ENCODE assay signal across 9 cellular contexts in genomic region chr3:57017481-57017880, GRCh38. TPM values are rescaled to one million over a fixed set of nuclear protein-coding genes. Genes with fewer than 3 reads are reported as not detected.
A peak's percentile ranks its signal among the peaks of the same experiment; 100 is the strongest.
DNase-seq lines count a peak whose midpoint lies in the region; ATAC-seq, FAIRE-seq and TF ChIP-seq lines count a peak whose summit lies in the region.
"Had no signal": no experiment of that assay in that cellular context is flagged by ENCODE, and none has a peak within 500 bp of the region (broad histone marks: within the 10 kb centered on the region; RNA-seq: fewer than 3 reads in every experiment).

No MANE protein-coding gene starts in this region.

- peak overlapping the region; percentile 79 for H2AFZ ChIP-seq in astrocyte (ENCODE audit: low read depth, low read length)

- intact Hi-C loops in natural killer cell (cut with micrococcal nuclease): no loop called here
- intact Hi-C loops in aorta (cut with DNase I): loop anchor here in 1 of 2 donors (10.0 kb wide), 1 partner anchor 147 kb away; the partner anchor contains the start of gene IL17RD

- H3K9me3 ChIP-seq in astrocyte (ENCODE audit: insufficient read depth, low read depth, low read length) (no peaks in the 10 kb centered on the region), aorta (ENCODE audit: control insufficient read depth, low read length) (no peaks in the 10 kb centered on the region)

- H3K4me3 Mint-ChIP-seq in natural killer cell treated with Interleukin-12 subunit alpha and Interleukin-12 subunit beta and Interleukin-15 and Interleukin-18, amount 100 ng/mL, for 72 hours: no peak overlapping the region
- H3K4me3 Mint-ChIP-seq in natural killer cell (no peak overlapping the region), astrocyte (ENCODE audit: unreplicated experiment) (no peak overlapping the region)
- H3K4me3 Mint-ChIP-seq in effector memory CD8-positive, alpha-beta T cell: no peak overlapping the region
- H3K4me3 Mint-ChIP-seq in activated CD8-positive, alpha-beta memory T cell treated with anti-CD3 and anti-CD28 coated beads, Interleukin-2, amount 10 ng/mL, durations not matched to agents 7 days and 5 days: no peak overlapping the region
- H3K4me3 Mint-ChIP-seq: activated T-cell treated with anti-CD3 and anti-CD28 coated beads, Interleukin-2, amount 50 U/mL, for 4 hours had no signal

- no peak for FAIRE-seq in astrocyte (lab: Jason Lieb, UNC)

- H3K79me2 ChIP-seq in astrocyte (ENCODE audit: insufficient read depth, low read length): no peaks in the 10 kb centered on the region

- H3K36me3 Mint-ChIP-seq in natural killer cell treated with Interleukin-12 subunit alpha and Interleukin-12 subunit beta and Interleukin-15 and Interleukin-18, amount 100 ng/mL, for 72 hours: no peaks in the 10 kb centered on the region
- H3K36me3 Mint-ChIP-seq in natural killer cell (no peaks in the 10 kb centered on the region), astrocyte (ENCODE audit: low read depth, unreplicated experiment) (peaks cover 3% of the 10 kb centered on the region)
- no peaks in the 10 kb centered on the region for H3K36me3 Mint-ChIP-seq in effector memory CD8-positive, alpha-beta T cell (ENCODE audit: insufficient read depth)
- no peaks in the 10 kb centered on the region for H3K36me3 Mint-ChIP-seq in activated CD8-positive, alpha-beta memory T cell treated with anti-CD3 and anti-CD28 coated beads, Interleukin-2, amount 10 ng/mL, durations not matched to agents 7 days and 5 days

- no peaks in the 10 kb centered on the region for H4K20me1 ChIP-seq in astrocyte (ENCODE audit: insufficient read depth, low read length)

- H3K4me1 ChIP-seq in astrocyte (ENCODE audit: insufficient read depth, low read length) (peaks cover 24% of the 10 kb centered on the region), aorta (ENCODE audit: control insufficient read depth in 1 of 2, insufficient read depth in 2 of 2, low read length in 2 of 2) (no peaks in the 10 kb centered on the region)

- no peak for ATAC-seq in natural killer cell treated with Interleukin-12 subunit alpha and Interleukin-12 subunit beta and Interleukin-15 and Interleukin-18, amount 100 ng/mL, for 72 hours
- ATAC-seq in natural killer cell (no peak), aorta (ENCODE audit: low FRiP score) (no peak)
- ATAC-seq in effector memory CD8-positive, alpha-beta T cell (replicated peaks): no peak
- no peak for ATAC-seq in activated CD8-positive, alpha-beta memory T cell treated with anti-CD3 and anti-CD28 coated beads, Interleukin-2, amount 10 ng/mL, durations not matched to agents 7 days and 5 days
- ATAC-seq: activated T-cell treated with anti-CD3 and anti-CD28 coated beads, Interleukin-2, amount 50 U/mL, for 4 hours had no signal

- WGBS in aorta, 2 donors: 45 to 47% methylated on average over 7 of the region's 7 CpGs

- CTCF ChIA-PET in activated CD8-positive, alpha-beta memory T cell treated with anti-CD3 and anti-CD28 coated beads, Interleukin-2, amount 10 ng/mL, durations not matched to agents 7 days and 5 days (lab: Charles Lee): interaction anchor here (1.0 kb wide), 1 partner anchor 22 kb away, joined by 3 read pairs; no protein-coding TSS in a partner anchor

- H3K9me3 Mint-ChIP-seq in natural killer cell treated with Interleukin-12 subunit alpha and Interleukin-12 subunit beta and Interleukin-15 and Interleukin-18, amount 100 ng/mL, for 72 hours: no peaks in the 10 kb centered on the region
- H3K9me3 Mint-ChIP-seq in natural killer cell: no peaks in the 10 kb centered on the region
- H3K9me3 Mint-ChIP-seq in astrocyte (ENCODE audit: unreplicated experiment): peaks cover 5% of the 10 kb centered on the region
- no peaks in the 10 kb centered on the region for H3K9me3 Mint-ChIP-seq in effector memory CD8-positive, alpha-beta T cell
- H3K9me3 Mint-ChIP-seq in activated CD8-positive, alpha-beta memory T cell treated with anti-CD3 and anti-CD28 coated beads, Interleukin-2, amount 10 ng/mL, durations not matched to agents 7 days and 5 days (ENCODE audit: low read depth): no peaks in the 10 kb centered on the region
- H3K9me3 Mint-ChIP-seq: activated T-cell treated with anti-CD3 and anti-CD28 coated beads, Interleukin-2, amount 50 U/mL, for 4 hours had no signal

- TF ChIP-seq CTCF in natural killer cell (IDR thresholded peaks at IDR 0.05) (no peak), astrocyte (IDR thresholded peaks at IDR 0.05; ENCODE audit: insufficient read depth, low read depth, low read length) (no peak)

- H3K4me3 ChIP-seq in astrocyte (ENCODE audit: insufficient read depth, low read depth, low read length) (peak overlapping the region; percentile 25), aorta (ENCODE audit: low read length in 2 of 2) (no peak overlapping the region)

- no peak overlapping the region for H3K27ac Mint-ChIP-seq in natural killer cell treated with Interleukin-12 subunit alpha and Interleukin-12 subunit beta and Interleukin-15 and Interleukin-18, amount 100 ng/mL, for 72 hours
- H3K27ac Mint-ChIP-seq in natural killer cell: no peak overlapping the region
- H3K27ac Mint-ChIP-seq in astrocyte (ENCODE audit: unreplicated experiment): peak overlapping the region; percentile 98
- H3K27ac Mint-ChIP-seq in effector memory CD8-positive, alpha-beta T cell: no peak overlapping the region
- H3K27ac Mint-ChIP-seq in activated CD8-positive, alpha-beta memory T cell treated with anti-CD3 and anti-CD28 coated beads, Interleukin-2, amount 10 ng/mL, durations not matched to agents 7 days and 5 days: no peak overlapping the region

- H3K4me1 Mint-ChIP-seq in natural killer cell treated with Interleukin-12 subunit alpha and Interleukin-12 subunit beta and Interleukin-15 and Interleukin-18, amount 100 ng/mL, for 72 hours (ENCODE audit: low read depth in 2 of 2): no peaks in the 10 kb centered on the region
- H3K4me1 Mint-ChIP-seq in natural killer cell (no peaks in the 10 kb centered on the region), astrocyte (ENCODE audit: low read depth, unreplicated experiment) (peaks cover 31% of the 10 kb centered on the region)
- no peaks in the 10 kb centered on the region for H3K4me1 Mint-ChIP-seq in effector memory CD8-positive, alpha-beta T cell (ENCODE audit: low read depth in 2 of 2)
- H3K4me1 Mint-ChIP-seq in activated CD8-positive, alpha-beta memory T cell treated with anti-CD3 and anti-CD28 coated beads, Interleukin-2, amount 10 ng/mL, durations not matched to agents 7 days and 5 days: no peaks in the 10 kb centered on the region

- H3K36me3 ChIP-seq in astrocyte (ENCODE audit: insufficient read depth, low read length): no peaks in the 10 kb centered on the region
- no peaks in the 10 kb centered on the region for H3K36me3 ChIP-seq in aorta (ENCODE audit: control insufficient read depth in 1 of 2, insufficient read depth in 2 of 2, low read length in 1 of 2)

- H3K4me2 ChIP-seq in astrocyte (ENCODE audit: low read length): peak overlapping the region; percentile 83

- no peaks in the 10 kb centered on the region for H3K27me3 ChIP-seq in astrocyte (ENCODE audit: insufficient read depth, low read length)
- no peaks in the 10 kb centered on the region for H3K27me3 ChIP-seq in aorta (ENCODE audit: control insufficient read depth in 1 of 2, insufficient read depth in 2 of 2, low read length in 1 of 2)

- H3K9ac ChIP-seq in astrocyte (ENCODE audit: low read length): peak overlapping the region; percentile 74

- H3K27me3 Mint-ChIP-seq in natural killer cell treated with Interleukin-12 subunit alpha and Interleukin-12 subunit beta and Interleukin-15 and Interleukin-18, amount 100 ng/mL, for 72 hours: peaks cover 3 to 9% of the 10 kb centered on the region in 2 donors
- H3K27me3 Mint-ChIP-seq in natural killer cell (ENCODE audit: low read depth in 2 of 2): no peaks in the 10 kb centered on the region
- H3K27me3 Mint-ChIP-seq in astrocyte (ENCODE audit: low read depth, unreplicated experiment): no peaks in the 10 kb centered on the region
- peaks cover 32 to 33% of the 10 kb centered on the region in 2 donors for H3K27me3 Mint-ChIP-seq in effector memory CD8-positive, alpha-beta T cell
- peaks cover 26% of the 10 kb centered on the region for H3K27me3 Mint-ChIP-seq in activated CD8-positive, alpha-beta memory T cell treated with anti-CD3 and anti-CD28 coated beads, Interleukin-2, amount 10 ng/mL, durations not matched to agents 7 days and 5 days

- peak; percentile 32 for DNase-seq in natural killer cell treated with Interleukin-12 subunit alpha and Interleukin-12 subunit beta and Interleukin-15 and Interleukin-18, amount 100 ng/mL, for 72 hours (ENCODE audit: low spot score)
- DNase-seq in natural killer cell (no peak), astrocyte (ENCODE audit: low read depth) (peak; percentile 15), medulla oblongata (ENCODE audit: extremely low spot score) (peak; percentile 97), aorta (peak; percentile 71 to 80), ureter (ENCODE audit: low spot score) (no peak)
- no peak for DNase-seq in effector memory CD8-positive, alpha-beta T cell
- no peak for DNase-seq in activated CD8-positive, alpha-beta memory T cell treated with anti-CD3 and anti-CD28 coated beads, Interleukin-2, amount 10 ng/mL, durations not matched to agents 7 days and 5 days
- DNase-seq: activated T-cell treated with anti-CD3 and anti-CD28 coated beads, Interleukin-2, amount 50 U/mL, for 4 hours had no signal

- H3K27ac ChIP-seq in astrocyte (ENCODE audit: low read depth, low read length): peak overlapping the region; percentile 71
- no peak overlapping the region for H3K27ac ChIP-seq in aorta (ENCODE audit: low read depth in 1 of 2, low read length in 2 of 2)

RNA-seq across cellular contexts. Expression of gene SPATA12, which starts 43.0 kb away (rescaled TPM):
- not detected for total RNA-seq in natural killer cell treated with Interleukin-12 subunit alpha and Interleukin-12 subunit beta and Interleukin-15 and Interleukin-18, amount 100 ng/mL, for 72 hours
- total RNA-seq in natural killer cell (not detected), astrocyte (not detected in 2 replicates), aorta (not detected), ureter (not detected)
- polyA plus RNA-seq in aorta: not detected
- total RNA-seq in activated CD8-positive, alpha-beta memory T cell treated with anti-CD3 and anti-CD28 coated beads, Interleukin-2, amount 10 ng/mL, durations not matched to agents 7 days and 5 days: not detected
- total RNA-seq: activated T-cell treated with anti-CD3 and anti-CD28 coated beads, Interleukin-2, amount 50 U/mL, for 4 hours had no signal

Comparison
In these comparisons a context has a peak if more than half of its experiments do, and no peak if none do; other contexts are left out.
1. DNase-seq: peak in natural killer cell treated with Interleukin-12 subunit alpha and Interleukin-12 subunit beta and Interleukin-15 and Interleukin-18, amount 100 ng/mL, for 72 hours (single experiment), astrocyte (single experiment), medulla oblongata (single experiment) and aorta (2 of 2); none in natural killer cell (single experiment), ureter (single experiment), effector memory CD8-positive, alpha-beta T cell (0 of 3) and activated CD8-positive, alpha-beta memory T cell treated with anti-CD3 and anti-CD28 coated beads, Interleukin-2, amount 10 ng/mL, durations not matched to agents 7 days and 5 days (single experiment).